9 cellular contexts compared by ENCODE assay signal in the genomic region with DNA sequence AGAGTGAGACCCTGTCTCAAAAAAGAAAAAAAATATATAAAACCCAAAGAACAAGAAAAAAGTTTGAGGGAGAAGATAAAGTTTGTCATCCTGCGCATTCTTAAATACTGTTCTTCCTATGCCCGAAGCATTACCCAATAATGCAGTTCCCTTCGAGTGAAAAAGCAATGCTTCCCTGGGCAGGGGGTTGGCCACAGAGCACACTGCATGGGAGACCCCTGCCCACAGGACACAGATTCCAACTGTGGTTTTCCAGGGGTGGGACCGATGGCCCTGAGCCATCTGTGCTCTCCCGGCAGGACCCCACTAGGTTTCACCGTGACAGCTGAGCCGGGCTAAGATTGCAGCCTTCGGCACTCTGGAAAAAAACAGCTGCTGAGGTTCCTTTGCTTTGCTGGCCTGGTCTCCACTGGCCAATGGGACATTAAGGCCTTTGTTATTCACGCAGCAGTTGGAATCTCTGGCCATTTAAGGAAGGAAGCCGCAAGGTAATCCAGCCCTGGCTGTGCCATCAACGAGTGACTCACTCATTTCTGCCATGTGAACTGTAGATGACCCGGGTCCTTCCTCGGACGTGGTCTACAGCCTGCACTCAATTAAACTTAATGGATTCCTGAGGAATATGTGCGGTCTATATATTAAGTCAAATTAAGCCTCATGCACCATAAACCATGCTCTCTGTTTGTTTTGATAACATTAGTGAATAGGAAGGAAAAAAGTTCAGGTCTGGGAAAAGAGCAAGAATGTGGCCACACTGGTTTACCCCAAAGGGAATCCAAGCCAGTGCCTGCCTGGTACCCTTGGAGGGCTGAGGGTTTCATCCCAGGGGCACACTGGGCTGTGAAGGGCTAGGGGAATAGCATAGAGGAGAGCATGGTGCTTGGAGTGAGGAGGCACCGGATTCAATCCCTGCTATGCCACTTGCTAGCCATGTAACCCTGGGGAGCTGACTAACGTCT.
DNase-seq lines count a peak whose midpoint lies in the region; ATAC-seq and TF ChIP-seq lines count a peak whose summit lies in the region.
"Had no signal": no experiment of that assay in that cellular context is flagged by ENCODE, and none has a peak within 500 bp of the region (broad histone marks: within the 10 kb centered on the region; RNA-seq: fewer than 3 reads in every experiment).

No MANE protein-coding gene starts in this region.

- dilution Hi-C loops in mammary epithelial cell (cut with HindIII; ENCODE audit: low sequenced_read_pairs), result no loop called here

- in situ Hi-C loops in mammary epithelial cell (cut with MboI; ENCODE audit: low sequenced_read_pairs in 2 of 2), result no loop called here

- no peaks in the 10 kb centered on the region for H3K4me1 Mint-ChIP-seq in effector memory CD8-positive, alpha-beta T cell (ENCODE audit: low read depth in 2 of 2)
- H3K4me1 Mint-ChIP-seq in activated CD4-positive, alpha-beta T cell treated with anti-CD3 and anti-CD28 coated beads, Interleukin-2, amount 10 ng/mL, durations not matched to agents 7 days and 5 days, result no peaks in the 10 kb centered on the region

- no peaks in the 10 kb centered on the region for H3K27me3 ChIP-seq in mammary epithelial cell (ENCODE audit: insufficient read depth, low read length)
- H3K27me3 ChIP-seq in kidney epithelial cell (ENCODE audit: control insufficient read depth, insufficient read depth, low read length), result no peaks in the 10 kb centered on the region
- no peaks in the 10 kb centered on the region for H3K27me3 ChIP-seq in upper lobe of right lung

- H3K36me3 ChIP-seq in mammary epithelial cell (ENCODE audit: insufficient read depth, low read length), result no peaks in the 10 kb centered on the region
- no peaks in the 10 kb centered on the region for H3K36me3 ChIP-seq in kidney epithelial cell (ENCODE audit: control insufficient read depth, insufficient read depth, low read length)
- no peaks in the 10 kb centered on the region for H3K36me3 ChIP-seq in upper lobe of right lung

- H3K9me3 ChIP-seq in mammary epithelial cell (replicated peaks; ENCODE audit: insufficient read depth, low read length) (no peaks in the 10 kb centered on the region), upper lobe of right lung (no peaks in the 10 kb centered on the region)

- peak overlapping the region; percentile 52 for H3K4me2 ChIP-seq in mammary epithelial cell (ENCODE audit: insufficient read depth, low read depth, low read length)

- POLR2A ChIA-PET in AG04449 (lab: Yijun Ruan, JAX), result interaction anchor here (1.0 kb wide), 1 partner anchor 101 kb away, joined by 8 read pairs; no protein-coding TSS in a partner anchor
- POLR2A ChIA-PET in activated CD4-positive, alpha-beta T cell treated with anti-CD3 and anti-CD28 coated beads, Interleukin-2, amount 10 ng/mL, durations not matched to agents 7 days and 5 days (lab: Charles Lee), result no interaction called here

- H2AFZ ChIP-seq in mammary epithelial cell (ENCODE audit: low read depth, low read length), result peak overlapping the region; percentile 83

- H3K9me3 Mint-ChIP-seq in effector memory CD8-positive, alpha-beta T cell, result no peaks in the 10 kb centered on the region
- no peaks in the 10 kb centered on the region for H3K9me3 Mint-ChIP-seq in activated CD4-positive, alpha-beta T cell treated with anti-CD3 and anti-CD28 coated beads, Interleukin-2, amount 10 ng/mL, durations not matched to agents 7 days and 5 days

- CTCF ChIA-PET in AG04449 (lab: Yijun Ruan, JAX) (interaction anchor here (1.5 kb wide), 1 partner anchor 13 kb away, joined by 3 read pairs; no protein-coding TSS in a partner anchor), mammary epithelial cell (lab: Charles Lee; ENCODE audit: low non-redundant PET) (no interaction called here)
- CTCF ChIA-PET in activated CD4-positive, alpha-beta T cell treated with anti-CD3 and anti-CD28 coated beads, Interleukin-2, amount 10 ng/mL, durations not matched to agents 7 days and 5 days (lab: Charles Lee), result no interaction called here

- no peak overlapping the region for H3K4me3 ChIP-seq in AG04449 (ENCODE audit: low read depth, low read length)
- no peak overlapping the region for H3K4me3 ChIP-seq in mammary epithelial cell (replicated peaks in 1 of 3; ENCODE audit: insufficient read depth in 1 of 3, low read depth in 2 of 3, low read length in 3 of 3)
- H3K4me3 ChIP-seq in kidney epithelial cell (ENCODE audit: low read depth, low read length), result no peak overlapping the region
- H3K4me3 ChIP-seq in upper lobe of right lung, result no peak overlapping the region

- no peak for ATAC-seq in upper lobe of right lung
- ATAC-seq in effector memory CD8-positive, alpha-beta T cell (replicated peaks), result no peak

- no peak overlapping the region for H3K4me3 Mint-ChIP-seq in effector memory CD8-positive, alpha-beta T cell
- no peak overlapping the region for H3K4me3 Mint-ChIP-seq in activated CD4-positive, alpha-beta T cell treated with anti-CD3 and anti-CD28 coated beads, Interleukin-2, amount 10 ng/mL, durations not matched to agents 7 days and 5 days

- H3K36me3 Mint-ChIP-seq in effector memory CD8-positive, alpha-beta T cell (ENCODE audit: insufficient read depth), result no peaks in the 10 kb centered on the region
- H3K36me3 Mint-ChIP-seq in activated CD4-positive, alpha-beta T cell treated with anti-CD3 and anti-CD28 coated beads, Interleukin-2, amount 10 ng/mL, durations not matched to agents 7 days and 5 days (ENCODE audit: low read depth), result no peaks in the 10 kb centered on the region

- no peaks in the 10 kb centered on the region for H4K20me1 ChIP-seq in mammary epithelial cell (ENCODE audit: insufficient read depth, low read length)

- no TSS peak for BruUV-seq in mammary epithelial cell (replicated peaks; lab: Mats Ljungman, UMichigan)

- peaks cover 10% of the 10 kb centered on the region for H3K4me1 ChIP-seq in mammary epithelial cell (ENCODE audit: insufficient read depth, low read length)
- H3K4me1 ChIP-seq in upper lobe of right lung, result no peaks in the 10 kb centered on the region

- H3K79me2 ChIP-seq in mammary epithelial cell (ENCODE audit: insufficient read depth, low read length), result no peaks in the 10 kb centered on the region

- TF ChIP-seq CTCF in AG04449 (IDR thresholded peaks at IDR 0.05; ENCODE audit: insufficient read depth, low read length, missing control alignments) (no peak), mammary epithelial cell (conservative IDR thresholded peaks at IDR 0.05 in 1 of 2, IDR thresholded peaks at IDR 0.05 in 1 of 2; ENCODE audit: extremely low read depth in 1 of 2, insufficient read depth in 1 of 2, low read depth in 1 of 2, low read length in 2 of 2) (no peak), kidney epithelial cell (IDR thresholded peaks at IDR 0.05; ENCODE audit: insufficient read depth, low read length, poor library complexity, severe bottlenecking) (no peak), upper lobe of right lung (IDR thresholded peaks at IDR 0.05) (no peak)

- no peak overlapping the region for H3K27ac ChIP-seq in mammary epithelial cell (ENCODE audit: insufficient read depth, low read depth, low read length)
- H3K27ac ChIP-seq in upper lobe of right lung, result no peak overlapping the region

- DNase-seq in AG04449 (ENCODE audit: low read depth, low spot score) (peak; percentile 98), HT-29 (ENCODE audit: low spot score) (peak; percentile 80), mammary epithelial cell (peak; percentile 82), kidney epithelial cell (ENCODE audit: low read depth) (peak; percentile 99), upper lobe of right lung (no peak)
- no peak for DNase-seq in effector memory CD8-positive, alpha-beta T cell
- no peak for DNase-seq in activated CD4-positive, alpha-beta T cell treated with anti-CD3 and anti-CD28 coated beads, Interleukin-2, amount 10 ng/mL, durations not matched to agents 7 days and 5 days
- DNase-seq in stimulated activated CD4-positive, alpha-beta T cell treated with anti-CD3 and anti-CD28 coated beads, Interleukin-15, amount 100 ng/mL, for 24 hours, result no peak
- DNase-seq: NCI-H187 had no signal

- intact Hi-C loops in mammary epithelial cell (cut with micrococcal nuclease) (loop anchor here (5.0 kb wide), 1 partner anchor 167 kb away; no protein-coding TSS in a partner anchor), upper lobe of right lung (cut with DNase I) (no loop called here)

- peaks cover 30 to 50% of the 10 kb centered on the region in 2 donors for H3K27me3 Mint-ChIP-seq in effector memory CD8-positive, alpha-beta T cell
- no peaks in the 10 kb centered on the region for H3K27me3 Mint-ChIP-seq in activated CD4-positive, alpha-beta T cell treated with anti-CD3 and anti-CD28 coated beads, Interleukin-2, amount 10 ng/mL, durations not matched to agents 7 days and 5 days

- H3K9ac ChIP-seq in mammary epithelial cell (ENCODE audit: insufficient read depth, low read length), result no peak overlapping the region

- 36% methylated on average over 17 of the region's 17 CpGs for WGBS in mammary epithelial cell (ENCODE audit: low coverage, missing lambda C conversion rate)

- no peak overlapping the region for H3K27ac Mint-ChIP-seq in effector memory CD8-positive, alpha-beta T cell
- no peak overlapping the region for H3K27ac Mint-ChIP-seq in activated CD4-positive, alpha-beta T cell treated with anti-CD3 and anti-CD28 coated beads, Interleukin-2, amount 10 ng/mL, durations not matched to agents 7 days and 5 days

Comparison
In these comparisons a context has a peak if more than half of its experiments do, and no peak if none do; other contexts are left out.
1. DNase-seq: peak in AG04449 (single experiment), HT-29 (single experiment), mammary epithelial cell (single experiment) and kidney epithelial cell (single experiment); none in upper lobe of right lung (single experiment), effector memory CD8-positive, alpha-beta T cell (0 of 3), activated CD4-positive, alpha-beta T cell treated with anti-CD3 and anti-CD28 coated beads, Interleukin-2, amount 10 ng/mL, durations not matched to agents 7 days and 5 days (single experiment) and stimulated activated CD4-positive, alpha-beta T cell treated with anti-CD3 and anti-CD28 coated beads, Interleukin-15, amount 100 ng/mL, for 24 hours (single experiment).